Comparison of ENCODE assay signal across 7 cellular contexts in the genomic region with DNA sequence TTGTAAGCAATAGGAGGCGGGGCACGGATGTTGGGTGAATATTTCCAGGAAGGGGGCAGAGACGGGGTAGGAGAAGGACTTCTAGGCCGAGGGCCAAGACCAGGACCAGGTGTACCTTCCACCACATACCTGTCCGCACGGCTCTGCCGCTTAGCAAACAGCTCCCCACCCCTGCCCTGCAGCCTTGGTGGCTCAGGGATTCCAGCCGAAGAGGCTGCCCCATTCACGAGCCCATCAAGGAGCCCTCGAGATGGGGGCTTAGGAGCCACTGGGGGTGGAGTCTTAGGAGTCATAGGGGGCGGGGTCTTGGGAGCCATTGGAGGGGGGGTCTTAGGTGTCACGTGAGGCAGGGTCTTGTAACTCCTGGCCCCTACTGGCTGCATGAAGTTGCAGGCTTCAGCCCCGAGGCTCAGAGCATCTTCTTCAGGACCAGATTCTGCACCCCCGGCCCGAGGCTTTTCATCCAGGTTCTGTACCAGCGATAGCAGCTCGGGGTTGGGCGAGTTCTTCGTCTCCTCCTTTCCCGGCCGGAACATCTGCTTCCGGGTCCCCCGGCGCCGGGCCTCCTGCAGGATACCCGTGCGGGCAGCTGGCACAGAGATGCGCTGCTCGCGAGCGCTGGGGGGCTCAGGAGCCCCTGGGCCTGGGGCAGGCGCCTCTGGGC. TPM values are rescaled to one million over a fixed set of nuclear protein-coding genes. Genes with fewer than 3 reads are reported as not detected.
DNase-seq lines count a peak whose midpoint lies in the region; ATAC-seq and TF ChIP-seq lines count a peak whose summit lies in the region.

No MANE protein-coding gene starts in this region.

- ATAC-seq in HG02852 (IDR thresholded peaks at IDR 0.05; ENCODE audit: unreplicated experiment), result no peak

- H3K27me3 ChIP-seq in H7 (ENCODE audit: control insufficient read depth, insufficient read depth, low read length), result no peaks in the 10 kb centered on the region; the same call in 1 of the 2 replicates

- H3K36me3 ChIP-seq in H7 (replicated peaks; ENCODE audit: control insufficient read depth, insufficient read depth, low read length) (no peaks in the 10 kb centered on the region), mesodermal cell (ENCODE audit: control insufficient read depth, insufficient read depth, low read length) (no peaks in the 10 kb centered on the region)

- TF ChIP-seq CTCF in VCaP (conservative IDR thresholded peaks at IDR 0.05), result no peak
- TF ChIP-seq CTCF in endothelial cell (IDR thresholded peaks at IDR 0.05; ENCODE audit: unreplicated experiment), result no peak

- peaks cover 4% of the 10 kb centered on the region for H3K36me3 Mint-ChIP-seq in endothelial cell (ENCODE audit: low read depth, unreplicated experiment)

- H3K4me3 ChIP-seq in H7 (ENCODE audit: insufficient read depth, low read depth, low read length), result peak overlapping the region; percentile 57
- peak overlapping the region; percentile 12 for H3K4me3 ChIP-seq in mesodermal cell (ENCODE audit: extremely low read depth, insufficient read depth, low read length, poor library complexity, severe bottlenecking)

- 81% methylated on average over 29 of the region's 32 CpGs for WGBS in mesodermal cell (ENCODE audit: insufficient coverage in 2 of 2), 2 experiments

- peak overlapping the region; percentile 61; the same call in 1 of the 2 replicates for H3K27ac ChIP-seq in VCaP
- H3K27ac ChIP-seq in mesodermal cell (ENCODE audit: low read depth, low read length, severe bottlenecking), result no peak overlapping the region
- H3K27ac ChIP-seq in substantia nigra (ENCODE audit: low read depth, low read length, poor library complexity, severe bottlenecking), result peak overlapping the region; percentile 59

- no peaks in the 10 kb centered on the region for H3K9me3 ChIP-seq in mesodermal cell (ENCODE audit: control insufficient read depth, low read length)

- H3K4me1 ChIP-seq in mesodermal cell (ENCODE audit: control insufficient read depth, insufficient read depth, low read length, poor library complexity, severe bottlenecking), result peaks cover 68% of the 10 kb centered on the region

- peak overlapping the region; percentile 48 for H3K27ac Mint-ChIP-seq in endothelial cell (ENCODE audit: unreplicated experiment)

- peak overlapping the region; percentile 86 for H3K4me3 Mint-ChIP-seq in endothelial cell (ENCODE audit: unreplicated experiment)

- H3K27me3 Mint-ChIP-seq in endothelial cell (ENCODE audit: unreplicated experiment), result peaks cover 16% of the 10 kb centered on the region

- H3K9me3 Mint-ChIP-seq in endothelial cell (ENCODE audit: unreplicated experiment), result no peaks in the 10 kb centered on the region

- H3K4me1 Mint-ChIP-seq in endothelial cell (ENCODE audit: unreplicated experiment), result peaks cover 32% of the 10 kb centered on the region

- DNase-seq in H7 (peak; percentile 99), endothelial cell (ENCODE audit: low spot score) (peak; percentile 63), substantia nigra (lab: John Stamatoyannopoulos, UW) (peak in 32 of 49 donors; percentile 11 to 76 (median 35)), foreskin melanocyte (no peak)

RNA-seq across cellular contexts. Expression of a gene that starts 6.1 kb away (rescaled TPM):
- 2.0 and 2.8 TPM in 2 replicates for total RNA-seq in H7 (2014; rRNA removed; shearing (Covaris generic))
- total RNA-seq in endothelial cell (ENCODE audit: unreplicated experiment), result 4.0 TPM
- polyA plus RNA-seq in mesodermal cell (2013, experiment 1 of 2), result 2.3 TPM
- 1.9 TPM for polyA plus RNA-seq in mesodermal cell (2013, experiment 2 of 2)

RNA-seq across cellular contexts. Expression of a gene that starts 8.5 kb away (rescaled TPM):
- total RNA-seq in H7 (2014; rRNA removed; shearing (Covaris generic)), result 0.11 TPM in 1 of 2 replicates, not detected in the other
- 0.13 TPM for total RNA-seq in endothelial cell (ENCODE audit: unreplicated experiment)
- 2.9 TPM for polyA plus RNA-seq in mesodermal cell (2013, experiment 1 of 2)
- polyA plus RNA-seq in mesodermal cell (2013, experiment 2 of 2), result 2.2 TPM

RNA-seq across cellular contexts. Expression of a gene that starts 50.6 kb away (rescaled TPM):
- total RNA-seq in H7 (2014; rRNA removed; shearing (Covaris generic)), result 4.4 and 6.0 TPM in 2 replicates
- 8.0 TPM for total RNA-seq in endothelial cell (ENCODE audit: unreplicated experiment)
- 4.9 TPM for polyA plus RNA-seq in mesodermal cell (2013, experiment 1 of 2)
- polyA plus RNA-seq in mesodermal cell (2013, experiment 2 of 2), result 3.5 TPM

RNA-seq across cellular contexts. Expression of a gene that starts 56.2 kb away (rescaled TPM):
- total RNA-seq in H7 (2014; rRNA removed; shearing (Covaris generic)), result 25.0 and 28.4 TPM in 2 replicates
- 267 TPM for total RNA-seq in endothelial cell (ENCODE audit: unreplicated experiment)
- 22.5 TPM for polyA plus RNA-seq in mesodermal cell (2013, experiment 1 of 2)
- 17.5 TPM for polyA plus RNA-seq in mesodermal cell (2013, experiment 2 of 2)
